In the genomic region with DNA sequence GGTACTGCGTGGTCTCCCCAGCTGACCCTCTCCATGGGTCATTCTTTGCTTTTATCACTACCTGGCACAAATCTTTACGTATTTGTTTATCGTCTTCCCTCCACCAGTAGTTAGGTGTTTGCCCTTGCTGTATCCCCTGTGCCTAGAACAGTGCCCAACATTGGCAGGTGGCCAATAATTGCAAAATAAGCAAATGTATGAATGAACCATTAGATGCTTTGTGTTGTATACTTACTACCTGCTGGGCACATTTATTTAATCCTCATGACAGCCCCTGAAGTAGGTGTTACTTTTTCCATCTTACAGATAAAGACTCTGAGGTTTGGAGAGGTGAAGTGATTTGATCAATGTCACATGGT, we compare ENCODE assay signal across 1 cellular context.
TF ChIP-seq lines count a peak whose summit lies in the region.

No MANE protein-coding gene starts in this region.

TF ChIP-seq in K562, 482 proteins besides CTCF, POLR2A, EP300 and RAD21:
- TF ChIP-seq ELF1 (tag; IDR thresholded peaks at IDR 0.05) (0 out of 2 replicates have a peak, but pooled peaks have one; percentile 21), NFIX (CRISPR knock-in tag; IDR thresholded peaks at IDR 0.05; ENCODE audit: low read depth) (peak; percentile 69; the same call in 1 of the 2 replicates), ESRRA (IDR thresholded peaks at IDR 0.05; ENCODE audit: borderline replicate concordance, low read depth) (0 out of 2 replicates have a peak, but pooled peaks have one; percentile 2), C11orf30 (IDR thresholded peaks at IDR 0.05; ENCODE audit: low read depth) (peak; percentile 65; the same call in 1 of the 2 replicates), MAFF (IDR thresholded peaks at IDR 0.05; ENCODE audit: low read length) (0 out of 2 replicates have a peak, but pooled peaks have one; percentile 3), ZNF668 (CRISPR knock-in tag; IDR thresholded peaks at IDR 0.05) (peak; percentile 49; the same call in 1 of the 2 replicates), NRF1 (conservative IDR thresholded peaks at IDR 0.05 in 1 of 2, IDR thresholded peaks at IDR 0.05 in 1 of 2) (peak in 1 of 2 experiments; percentile 3; a peak in 1 of 4 replicates), ZNF316 (IDR thresholded peaks at IDR 0.05) (peak; percentile 36; the same call in 1 of the 2 replicates), NONO (IDR thresholded peaks at IDR 0.05; ENCODE audit: low read depth in 2 of 2, low read length in 1 of 2) (no peak), NFIC (IDR thresholded peaks at IDR 0.05) (peak; percentile 95), NUFIP1 (IDR thresholded peaks at IDR 0.05; ENCODE audit: partially characterized antibody) (no peak), ZNF311 (CRISPR knock-in tag; IDR thresholded peaks at IDR 0.05) (0 out of 2 replicates have a peak, but pooled peaks have one; percentile 19), TFE3 (CRISPR knock-in tag; IDR thresholded peaks at IDR 0.05) (no peak), NR2C2 (CRISPR knock-in tag; IDR thresholded peaks at IDR 0.05) (no peak), NR2C2 (tag; IDR thresholded peaks at IDR 0.05) (peak; percentile 7; the same call in 1 of the 2 replicates)
